In genomic region chr6:5514353-5514752, GRCh38 we compare ENCODE assay signal across 27 cellular contexts.
DNase-seq lines count a peak whose midpoint lies in the region; ATAC-seq, FAIRE-seq and TF ChIP-seq lines count a peak whose summit lies in the region.
"Had no signal": no experiment of that assay in that cellular context is flagged by ENCODE, and none has a peak within 500 bp of the region (broad histone marks: within the 10 kb centered on the region; RNA-seq: fewer than 3 reads in every experiment).

No MANE protein-coding gene starts in this region.

- no peak overlapping the region for H2AFZ ChIP-seq in mammary epithelial cell (ENCODE audit: low read depth, low read length)

- in situ Hi-C loops in mammary epithelial cell (cut with MboI; ENCODE audit: low sequenced_read_pairs in 2 of 2): no loop called here

- FAIRE-seq in GM12892 (lab: Jason Lieb, UNC): peak; percentile 54
- FAIRE-seq: A549, frontal cortex had no signal

- H3K9me3 ChIP-seq in SK-N-MC (ENCODE audit: low read depth, low read length) (no peaks in the 10 kb centered on the region), mammary epithelial cell (replicated peaks; ENCODE audit: insufficient read depth, low read length) (no peaks in the 10 kb centered on the region)
- H3K9me3 ChIP-seq: A549, right atrium auricular region, tibial artery had no signal

- no peak overlapping the region for H3K4me2 ChIP-seq in mammary epithelial cell (ENCODE audit: insufficient read depth, low read depth, low read length)
- H3K4me2 ChIP-seq: A549, KMS-11 had no signal

- peak; percentile 45 for ATAC-seq in GM21360 (IDR thresholded peaks at IDR 0.05; ENCODE audit: unreplicated experiment)
- ATAC-seq in HG02938 (IDR thresholded peaks at IDR 0.05; ENCODE audit: unreplicated experiment): peak; percentile 49
- ATAC-seq in HG03097 (IDR thresholded peaks at IDR 0.05; ENCODE audit: low FRiP score, unreplicated experiment): no peak
- ATAC-seq: A549; activated CD8-positive, alpha-beta T cell treated with anti-CD3 and anti-CD28 coated beads, Interleukin-2, amount 10 ng/mL, durations not matched to agents 7 days and 5 days; esophagus mucosa; HCT116; SK-N-SH treated with all-trans-retinoic acid at 6 μM for 48 hours had no signal

- dilution Hi-C loops in mammary epithelial cell (cut with HindIII; ENCODE audit: low sequenced_read_pairs): no loop called here

- H3K4me3 ChIP-seq in SK-N-MC: no peak overlapping the region
- H3K4me3 ChIP-seq in mammary epithelial cell (replicated peaks in 1 of 3; ENCODE audit: insufficient read depth in 1 of 3, low read depth in 2 of 3, low read length in 3 of 3): no peak overlapping the region
- H3K4me3 ChIP-seq: A549, right atrium auricular region, tibial artery had no signal

- H3K27ac ChIP-seq in SK-N-MC: peak overlapping the region; percentile 20; the same call in 1 of the 2 replicates
- H3K27ac ChIP-seq in mammary epithelial cell (ENCODE audit: insufficient read depth, low read depth, low read length): no peak overlapping the region
- H3K27ac ChIP-seq: A549, KMS-11, right atrium auricular region, tibial artery had no signal

- no peaks in the 10 kb centered on the region for H4K20me1 ChIP-seq in mammary epithelial cell (ENCODE audit: insufficient read depth, low read length)

- no peaks in the 10 kb centered on the region for H3K27me3 ChIP-seq in mammary epithelial cell (ENCODE audit: insufficient read depth, low read length)
- H3K27me3 ChIP-seq: right atrium auricular region, tibial artery had no signal

- no peaks in the 10 kb centered on the region for H3K4me1 ChIP-seq in mammary epithelial cell (ENCODE audit: insufficient read depth, low read length)
- H3K4me1 ChIP-seq: A549, right atrium auricular region, tibial artery had no signal

- H3K36me3 ChIP-seq in SK-N-MC (ENCODE audit: insufficient read depth, low read length): no peaks in the 10 kb centered on the region
- H3K36me3 ChIP-seq in mammary epithelial cell (ENCODE audit: insufficient read depth, low read length): no peaks in the 10 kb centered on the region
- H3K36me3 ChIP-seq: right atrium auricular region, tibial artery had no signal

- CTCF ChIA-PET in mammary epithelial cell (lab: Charles Lee; ENCODE audit: low non-redundant PET): no interaction called here

- H3K9ac ChIP-seq in SK-N-MC (ENCODE audit: insufficient read length) (no peak overlapping the region), mammary epithelial cell (ENCODE audit: insufficient read depth, low read length) (no peak overlapping the region)
- H3K9ac ChIP-seq: KMS-11 had no signal

- DNase-seq in GM12892 (ENCODE audit: insufficient read length) (no peak), SK-N-MC (ENCODE audit: low read depth, low spot score) (no peak), NCI-H128 (lab: John Stamatoyannopoulos, UW; ENCODE audit: unreplicated experiment) (no peak), NCI-H524 treated with DMSO at 0.1 percent for 48 hours (lab: John Stamatoyannopoulos, UW) (no peak), mammary epithelial cell (no peak)
- DNase-seq: activated CD8-positive, alpha-beta T cell treated with anti-CD3 and anti-CD28 coated beads, Interleukin-2, amount 10 ng/mL, durations not matched to agents 7 days and 5 days; activated effector memory CD4-positive, alpha-beta T cell treated with anti-CD3 and anti-CD28 coated beads, Interleukin-2, amount 50 U/mL, for 16 hours; activated T-cell treated with anti-CD3 and anti-CD28 coated beads for 4 hours; AML-193; CD4-positive, alpha-beta memory T cell; endodermal cell; NCI-H1417 treated with DMSO at 0.1 percent for 48 hours; NCI-H2081; NCI-H345; NCI-H774; stimulated activated CD4-positive, alpha-beta T cell treated with anti-CD3 and anti-CD28 coated beads, Interleukin-2, amount 100 ng/mL, for 24 hours; tibial artery had no signal

- TF ChIP-seq POLR2A in GM12892 (IDR thresholded peaks at IDR 0.05; ENCODE audit: low read depth, low read length): no peak

- no TSS peak for BruUV-seq in mammary epithelial cell (replicated peaks; lab: Mats Ljungman, UMichigan)

- TF ChIP-seq CTCF in mammary epithelial cell (conservative IDR thresholded peaks at IDR 0.05 in 1 of 2, IDR thresholded peaks at IDR 0.05 in 1 of 2; ENCODE audit: extremely low read depth in 1 of 2, insufficient read depth in 1 of 2, low read depth in 1 of 2, low read length in 2 of 2): no peak

- intact Hi-C loops in mammary epithelial cell (cut with micrococcal nuclease): no loop called here

- H3K79me2 ChIP-seq in mammary epithelial cell (ENCODE audit: insufficient read depth, low read length): no peaks in the 10 kb centered on the region
